In genomic region chr17:71192848-71193247, GRCh38 we compare ENCODE assay signal across 16 cellular contexts.
DNase-seq lines count a peak whose midpoint lies in the region; ATAC-seq, FAIRE-seq and TF ChIP-seq lines count a peak whose summit lies in the region.
"Had no signal": no experiment of that assay in that cellular context is flagged by ENCODE, and none has a peak within 500 bp of the region (broad histone marks: within the 10 kb centered on the region; RNA-seq: fewer than 3 reads in every experiment).

No MANE protein-coding gene starts in this region.

- no peak overlapping the region for H2AK5ac ChIP-seq in IMR-90 (ENCODE audit: low read depth, low read length)

- no peaks in the 10 kb centered on the region for H3K79me1 ChIP-seq in IMR-90 (ENCODE audit: low read depth in 1 of 2, low read length in 2 of 2)

- intact Hi-C loops in IMR-90 (cut with micrococcal nuclease) = no loop called here
- intact Hi-C loops in right lobe of liver (cut with DNase I) = no loop called here
- intact Hi-C loops in pancreas (cut with DNase I) = no loop called here
- intact Hi-C loops in spleen (cut with DNase I; ENCODE audit: low total_unique reads) = no loop called here

- H3K14ac ChIP-seq in IMR-90 (replicated peaks; ENCODE audit: low read depth, low read length) = 0 out of 2 replicates have a peak overlapping the region, but pooled peaks have one; percentile 11

- no peak overlapping the region for H3K18ac ChIP-seq in IMR-90 (ENCODE audit: low read depth, low read length)

- no peak for TF ChIP-seq RAD21 in IMR-90 (IDR thresholded peaks at IDR 0.05; ENCODE audit: low read length)

- peak overlapping the region; percentile 36; the same call in 1 of the 2 replicates for H3K4me2 ChIP-seq in IMR-90 (ENCODE audit: low read depth, low read length)
- H3K4me2 ChIP-seq: A549, GM23338 had no signal

- no peaks in the 10 kb centered on the region for H3K36me3 ChIP-seq in IMR-90 (ENCODE audit: control insufficient read depth, insufficient read depth, low read length)
- no peaks in the 10 kb centered on the region for H3K36me3 ChIP-seq in right lobe of liver
- no peaks in the 10 kb centered on the region for H3K36me3 ChIP-seq in pancreas
- no peaks in the 10 kb centered on the region for H3K36me3 ChIP-seq in spleen
- H3K36me3 ChIP-seq: HAP-1 had no signal

- no peak overlapping the region for H2BK120ac ChIP-seq in IMR-90 (ENCODE audit: low read depth, low read length)

- H3K9me1 ChIP-seq in IMR-90 (ENCODE audit: insufficient read depth, low read length) = peaks cover 4% of the 10 kb centered on the region

- no peak overlapping the region for H3K9ac ChIP-seq in IMR-90 (ENCODE audit: low read depth, low read length)

- in situ Hi-C loops in IMR-90 (cut with MboI; ENCODE audit: low sequenced_read_pairs) = no loop called here

- no TSS peak for BruUV-seq in IMR-90 (replicated peaks; lab: Mats Ljungman, UMichigan)

- peak overlapping the region; percentile 5 for H2BK5ac ChIP-seq in IMR-90 (ENCODE audit: low read depth, low read length, poor library complexity, severe bottlenecking)

- 0 out of 3 replicates have a peak overlapping the region, but pooled peaks have one; percentile 47 for H2BK15ac ChIP-seq in IMR-90 (ENCODE audit: low read depth, low read length)

- H3K23ac ChIP-seq in IMR-90 (ENCODE audit: low read depth, low read length) = 0 out of 2 replicates have a peak overlapping the region, but pooled peaks have one; percentile 2

- POLR2A ChIA-PET in IMR-90 (lab: Charles Lee; ENCODE audit: unreplicated experiment) = no interaction called here

- dilution Hi-C loops in IMR-90 (cut with HindIII; ENCODE audit: low sequenced_read_pairs, unreplicated experiment) = no loop called here

- no peak for FAIRE-seq in pancreas (lab: Jason Lieb, UNC)
- FAIRE-seq: A549, GM12892, HTR-8/SVneo had no signal

- H3K4me1 ChIP-seq in IMR-90 (ENCODE audit: control insufficient read depth, insufficient read depth, low read length) (peaks cover 7% of the 10 kb centered on the region), right lobe of liver (no peaks in the 10 kb centered on the region), pancreas (no peaks in the 10 kb centered on the region), spleen (no peaks in the 10 kb centered on the region)
- H3K4me1 ChIP-seq: A549, Caco-2, HAP-1 had no signal

- no peak overlapping the region; the same call in 1 of the 2 replicates for H3K56ac ChIP-seq in IMR-90 (ENCODE audit: extremely low read depth, insufficient read depth, low read length)

- DNase-seq in H4 (ENCODE audit: low spot score) (peak; percentile 61), IMR-90 (peak; percentile 52), fibroblast of peridontal ligament (ENCODE audit: extremely low read depth) (peak; percentile 40), right lobe of liver (no peak), SW480 (ENCODE audit: low spot score) (no peak), pancreas (no peak), spleen (no peak)
- DNase-seq: Caco-2; CD8-positive, alpha-beta T cell; DND-41; GDM1 had no signal

- WGBS in IMR-90 (ENCODE audit: extremely low coverage in 2 of 2, insufficient read length in 1 of 2), 2 experiments = no CpG with 5 or more reads among the region's 2 CpGs
- 38% methylated on average over 1 of the region's 2 CpGs for WGBS in right lobe of liver (ENCODE audit: insufficient coverage, low coverage, low lambda C conversion rate, missing lambda C conversion rate)
- WGBS in pancreas, 2 donors = 75 to 82% methylated on average over 2 of the region's 2 CpGs
- 75 to 86% (median 83%) methylated on average over 2 of the region's 2 CpGs for WGBS in spleen, 5 donors

- no peak overlapping the region for H2BK20ac ChIP-seq in IMR-90 (ENCODE audit: low read depth, low read length)

- TF ChIP-seq POLR2A in IMR-90 (IDR thresholded peaks at IDR 0.05; ENCODE audit: low read depth, low read length) (no peak), right lobe of liver (IDR thresholded peaks at IDR 0.05) (no peak), spleen (IDR thresholded peaks at IDR 0.05) (no peak)

- CTCF ChIA-PET in IMR-90 (lab: Yijun Ruan, JAX) = no interaction called here

- no peak overlapping the region for H4K5ac ChIP-seq in IMR-90 (ENCODE audit: low read depth, low read length)

- no peaks in the 10 kb centered on the region for H3K27me3 ChIP-seq in IMR-90 (ENCODE audit: control insufficient read depth, insufficient read depth, low read length)
- H3K27me3 ChIP-seq in right lobe of liver = no peaks in the 10 kb centered on the region
- H3K27me3 ChIP-seq in pancreas = no peaks in the 10 kb centered on the region
- no peaks in the 10 kb centered on the region for H3K27me3 ChIP-seq in spleen (replicated peaks in 1 of 7)

- ATAC-seq in IMR-90 (ENCODE audit: low read depth) (peak; percentile 10; the same call in 1 of the 2 replicates), right lobe of liver (peak in 3 of 4 donors; percentile 25 to 61 (median 45)), pancreas (no peak)
- ATAC-seq: A549; CD8-positive, alpha-beta T cell; GM23338 had no signal

- no peak overlapping the region for H3K27ac ChIP-seq in IMR-90 (ENCODE audit: insufficient read depth, low read length)
- H3K27ac ChIP-seq in right lobe of liver = no peak overlapping the region
- no peak overlapping the region for H3K27ac ChIP-seq in pancreas
- no peak overlapping the region for H3K27ac ChIP-seq in spleen
- H3K27ac ChIP-seq: A549 had no signal

- H3K9me3 ChIP-seq in IMR-90 (ENCODE audit: control insufficient read depth, insufficient read depth, low read length) (no peaks in the 10 kb centered on the region), right lobe of liver (no peaks in the 10 kb centered on the region), pancreas (no peaks in the 10 kb centered on the region), spleen (peaks cover 0 to 11% (median 0%) of the 10 kb centered on the region in 8 donors)
- H3K9me3 ChIP-seq: A549, Caco-2, HAP-1 had no signal

- TF ChIP-seq CTCF in IMR-90 (conservative IDR thresholded peaks at IDR 0.05; ENCODE audit: low read depth, low read length) (no peak), right lobe of liver (IDR thresholded peaks at IDR 0.05) (no peak), pancreas (IDR thresholded peaks at IDR 0.05) (no peak), spleen (IDR thresholded peaks at IDR 0.05 in 8 of 11, conservative IDR thresholded peaks at IDR 0.05 in 3 of 11) (no peak)

- H4K91ac ChIP-seq in IMR-90 (ENCODE audit: insufficient read depth, low read depth, low read length) = 0 out of 2 replicates have a peak overlapping the region, but pooled peaks have one; percentile 1

- H3K4ac ChIP-seq in IMR-90 (ENCODE audit: low read depth, low read length) = no peak overlapping the region

- H2AFZ ChIP-seq in IMR-90 (replicated peaks; ENCODE audit: low read length, poor library complexity) = no peak overlapping the region
- H2AFZ ChIP-seq: GM23338 had no signal

- no peak overlapping the region for H2AK9ac ChIP-seq in IMR-90 (replicated peaks; ENCODE audit: low read depth, low read length, poor library complexity)

- H3K4me3 ChIP-seq in IMR-90 (ENCODE audit: insufficient read depth, low read depth, low read length) = no peak overlapping the region
- no peak overlapping the region for H3K4me3 ChIP-seq in right lobe of liver
- no peak overlapping the region for H3K4me3 ChIP-seq in pancreas
- H3K4me3 ChIP-seq in spleen = no peak overlapping the region
- H3K4me3 ChIP-seq: A549, GM23338, HAP-1 had no signal

- no peak overlapping the region for H4K8ac ChIP-seq in IMR-90 (ENCODE audit: low read depth in 2 of 2, low read length in 2 of 2)

- no peaks in the 10 kb centered on the region for H4K20me1 ChIP-seq in IMR-90 (ENCODE audit: insufficient read depth, low read length)

TF ChIP-seq in IMR-90, 13 proteins besides CTCF, POLR2A, EP300 and RAD21:
- peak; percentile 53 for TF ChIP-seq BHLHE40 (IDR thresholded peaks at IDR 0.05; ENCODE audit: low read depth, low read length)
- TF ChIP-seq SMC3 (IDR thresholded peaks at IDR 0.05; ENCODE audit: low read depth, low read length) = no peak

Comparison
In these comparisons a context has a peak if more than half of its experiments do, and no peak if none do; other contexts are left out.
1. DNase-seq: peak in H4 (single experiment), IMR-90 (single experiment) and fibroblast of peridontal ligament (single experiment); none in right lobe of liver (0 of 3), SW480 (single experiment), pancreas (0 of 6) and spleen (single experiment).
2. ATAC-seq: peak in IMR-90 (single experiment) and right lobe of liver (3 of 4); none in pancreas (0 of 4).